ENCODE assay signal across 1 cellular context in the genomic region with DNA sequence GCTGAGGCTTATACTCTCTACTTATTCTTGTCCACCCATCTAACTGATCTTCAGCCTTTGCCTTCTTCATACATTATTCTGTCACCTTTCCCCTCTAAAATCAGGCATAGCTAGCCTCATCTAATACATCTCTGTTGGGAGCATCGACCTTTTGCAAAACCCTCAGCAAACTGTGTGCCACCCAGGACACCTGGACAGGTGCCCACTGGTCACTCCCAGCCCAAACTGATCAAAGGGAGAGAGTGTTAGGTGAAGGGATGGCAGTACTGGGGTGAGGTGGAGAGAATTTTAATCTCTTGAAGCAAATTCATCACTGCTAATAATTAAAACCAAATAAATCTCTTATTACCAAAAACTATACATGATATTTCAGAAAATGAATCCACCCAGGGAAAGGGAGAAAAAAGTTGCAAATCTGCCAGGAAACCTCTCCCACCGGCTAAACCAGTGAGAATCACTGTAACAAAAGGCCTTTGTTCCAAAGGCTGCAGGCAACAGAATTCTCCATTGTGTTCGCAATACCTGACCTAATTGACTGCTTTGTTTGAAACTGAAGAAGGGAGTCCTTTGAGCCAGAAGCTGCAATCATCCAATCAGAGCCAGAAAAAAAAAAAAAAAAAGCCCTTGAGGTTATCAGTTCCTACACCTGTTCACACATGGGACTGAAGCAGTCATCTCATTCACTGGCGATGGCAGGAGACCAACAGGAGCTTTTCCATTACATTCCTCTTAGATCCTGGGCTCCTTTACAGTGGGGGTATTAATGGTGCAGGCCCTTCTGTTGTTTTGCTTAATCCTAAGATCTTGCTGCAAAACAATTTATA.
TF ChIP-seq lines count a peak whose summit lies in the region.

No MANE protein-coding gene starts in this region.

TF ChIP-seq in H1, 55 proteins besides CTCF, POLR2A, EP300 and RAD21:
- peak; percentile 3 to 5 for TF ChIP-seq BCL11A (IDR thresholded peaks at IDR 0.05; ENCODE audit: low read depth in 2 of 2, low read length in 2 of 2)
- TF ChIP-seq MAFK (IDR thresholded peaks at IDR 0.05; ENCODE audit: low read depth, low read length): no peak
- 0 out of 2 replicates have a peak, but pooled peaks have one; percentile 33 for TF ChIP-seq POLR2AphosphoS5 (IDR thresholded peaks at IDR 0.05; ENCODE audit: low read depth, low read length)
- TF ChIP-seq CTBP2 (IDR thresholded peaks at IDR 0.05; ENCODE audit: borderline replicate concordance, insufficient read depth, insufficient read length, low read length): no peak
- peak; percentile 89 for TF ChIP-seq NANOG (IDR thresholded peaks at IDR 0.05; ENCODE audit: insufficient read depth, low read depth, low read length, poor library complexity, severe bottlenecking)
- TF ChIP-seq SIN3A (conservative IDR thresholded peaks at IDR 0.05 in 1 of 2, IDR thresholded peaks at IDR 0.05 in 1 of 2; ENCODE audit: low read depth in 1 of 2, low read length in 2 of 2): 0 out of 4 replicates have a peak, but pooled peaks of 1 of the 2 experiments have one; percentile 39
- peak; percentile 54 for TF ChIP-seq TAF7 (optimal IDR thresholded peaks at IDR 0.05; ENCODE audit: borderline replicate concordance, low read depth, low read length)
- TF ChIP-seq, protein P1, sequence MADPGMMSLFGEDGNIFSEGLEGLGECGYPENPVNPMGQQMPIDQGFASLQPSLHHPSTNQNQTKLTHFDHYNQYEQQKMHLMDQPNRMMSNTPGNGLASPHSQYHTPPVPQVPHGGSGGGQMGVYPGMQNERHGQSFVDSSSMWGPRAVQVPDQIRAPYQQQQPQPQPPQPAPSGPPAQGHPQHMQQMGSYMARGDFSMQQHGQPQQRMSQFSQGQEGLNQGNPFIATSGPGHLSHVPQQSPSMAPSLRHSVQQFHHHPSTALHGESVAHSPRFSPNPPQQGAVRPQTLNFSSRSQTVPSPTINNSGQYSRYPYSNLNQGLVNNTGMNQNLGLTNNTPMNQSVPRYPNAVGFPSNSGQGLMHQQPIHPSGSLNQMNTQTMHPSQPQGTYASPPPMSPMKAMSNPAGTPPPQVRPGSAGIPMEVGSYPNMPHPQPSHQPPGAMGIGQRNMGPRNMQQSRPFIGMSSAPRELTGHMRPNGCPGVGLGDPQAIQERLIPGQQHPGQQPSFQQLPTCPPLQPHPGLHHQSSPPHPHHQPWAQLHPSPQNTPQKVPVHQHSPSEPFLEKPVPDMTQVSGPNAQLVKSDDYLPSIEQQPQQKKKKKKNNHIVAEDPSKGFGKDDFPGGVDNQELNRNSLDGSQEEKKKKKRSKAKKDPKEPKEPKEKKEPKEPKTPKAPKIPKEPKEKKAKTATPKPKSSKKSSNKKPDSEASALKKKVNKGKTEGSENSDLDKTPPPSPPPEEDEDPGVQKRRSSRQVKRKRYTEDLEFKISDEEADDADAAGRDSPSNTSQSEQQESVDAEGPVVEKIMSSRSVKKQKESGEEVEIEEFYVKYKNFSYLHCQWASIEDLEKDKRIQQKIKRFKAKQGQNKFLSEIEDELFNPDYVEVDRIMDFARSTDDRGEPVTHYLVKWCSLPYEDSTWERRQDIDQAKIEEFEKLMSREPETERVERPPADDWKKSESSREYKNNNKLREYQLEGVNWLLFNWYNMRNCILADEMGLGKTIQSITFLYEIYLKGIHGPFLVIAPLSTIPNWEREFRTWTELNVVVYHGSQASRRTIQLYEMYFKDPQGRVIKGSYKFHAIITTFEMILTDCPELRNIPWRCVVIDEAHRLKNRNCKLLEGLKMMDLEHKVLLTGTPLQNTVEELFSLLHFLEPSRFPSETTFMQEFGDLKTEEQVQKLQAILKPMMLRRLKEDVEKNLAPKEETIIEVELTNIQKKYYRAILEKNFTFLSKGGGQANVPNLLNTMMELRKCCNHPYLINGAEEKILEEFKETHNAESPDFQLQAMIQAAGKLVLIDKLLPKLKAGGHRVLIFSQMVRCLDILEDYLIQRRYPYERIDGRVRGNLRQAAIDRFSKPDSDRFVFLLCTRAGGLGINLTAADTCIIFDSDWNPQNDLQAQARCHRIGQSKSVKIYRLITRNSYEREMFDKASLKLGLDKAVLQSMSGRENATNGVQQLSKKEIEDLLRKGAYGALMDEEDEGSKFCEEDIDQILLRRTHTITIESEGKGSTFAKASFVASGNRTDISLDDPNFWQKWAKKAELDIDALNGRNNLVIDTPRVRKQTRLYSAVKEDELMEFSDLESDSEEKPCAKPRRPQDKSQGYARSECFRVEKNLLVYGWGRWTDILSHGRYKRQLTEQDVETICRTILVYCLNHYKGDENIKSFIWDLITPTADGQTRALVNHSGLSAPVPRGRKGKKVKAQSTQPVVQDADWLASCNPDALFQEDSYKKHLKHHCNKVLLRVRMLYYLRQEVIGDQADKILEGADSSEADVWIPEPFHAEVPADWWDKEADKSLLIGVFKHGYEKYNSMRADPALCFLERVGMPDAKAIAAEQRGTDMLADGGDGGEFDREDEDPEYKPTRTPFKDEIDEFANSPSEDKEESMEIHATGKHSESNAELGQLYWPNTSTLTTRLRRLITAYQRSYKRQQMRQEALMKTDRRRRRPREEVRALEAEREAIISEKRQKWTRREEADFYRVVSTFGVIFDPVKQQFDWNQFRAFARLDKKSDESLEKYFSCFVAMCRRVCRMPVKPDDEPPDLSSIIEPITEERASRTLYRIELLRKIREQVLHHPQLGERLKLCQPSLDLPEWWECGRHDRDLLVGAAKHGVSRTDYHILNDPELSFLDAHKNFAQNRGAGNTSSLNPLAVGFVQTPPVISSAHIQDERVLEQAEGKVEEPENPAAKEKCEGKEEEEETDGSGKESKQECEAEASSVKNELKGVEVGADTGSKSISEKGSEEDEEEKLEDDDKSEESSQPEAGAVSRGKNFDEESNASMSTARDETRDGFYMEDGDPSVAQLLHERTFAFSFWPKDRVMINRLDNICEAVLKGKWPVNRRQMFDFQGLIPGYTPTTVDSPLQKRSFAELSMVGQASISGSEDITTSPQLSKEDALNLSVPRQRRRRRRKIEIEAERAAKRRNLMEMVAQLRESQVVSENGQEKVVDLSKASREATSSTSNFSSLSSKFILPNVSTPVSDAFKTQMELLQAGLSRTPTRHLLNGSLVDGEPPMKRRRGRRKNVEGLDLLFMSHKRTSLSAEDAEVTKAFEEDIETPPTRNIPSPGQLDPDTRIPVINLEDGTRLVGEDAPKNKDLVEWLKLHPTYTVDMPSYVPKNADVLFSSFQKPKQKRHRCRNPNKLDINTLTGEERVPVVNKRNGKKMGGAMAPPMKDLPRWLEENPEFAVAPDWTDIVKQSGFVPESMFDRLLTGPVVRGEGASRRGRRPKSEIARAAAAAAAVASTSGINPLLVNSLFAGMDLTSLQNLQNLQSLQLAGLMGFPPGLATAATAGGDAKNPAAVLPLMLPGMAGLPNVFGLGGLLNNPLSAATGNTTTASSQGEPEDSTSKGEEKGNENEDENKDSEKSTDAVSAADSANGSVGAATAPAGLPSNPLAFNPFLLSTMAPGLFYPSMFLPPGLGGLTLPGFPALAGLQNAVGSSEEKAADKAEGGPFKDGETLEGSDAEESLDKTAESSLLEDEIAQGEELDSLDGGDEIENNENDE (IDR thresholded peaks at IDR 0.05; ENCODE audit: insufficient replicate concordance, low read length): peak; percentile 84
- TF ChIP-seq, protein P2, sequence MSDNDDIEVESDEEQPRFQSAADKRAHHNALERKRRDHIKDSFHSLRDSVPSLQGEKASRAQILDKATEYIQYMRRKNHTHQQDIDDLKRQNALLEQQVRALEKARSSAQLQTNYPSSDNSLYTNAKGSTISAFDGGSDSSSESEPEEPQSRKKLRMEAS (IDR thresholded peaks at IDR 0.05): no peak
- TF ChIP-seq SP1 (IDR thresholded peaks at IDR 0.05; ENCODE audit: low read depth, low read length): peak; percentile 90; the same call in 1 of the 2 replicates
- TF ChIP-seq CHD2 (IDR thresholded peaks at IDR 0.05; ENCODE audit: low read length): peak; percentile 42; the same call in 1 of the 2 replicates
- TF ChIP-seq RXRA (IDR thresholded peaks at IDR 0.05; ENCODE audit: insufficient read depth, low read depth, low read length): no peak
- no peak; the same call in 1 of the 2 replicates for TF ChIP-seq TEAD4 (IDR thresholded peaks at IDR 0.05; ENCODE audit: low read depth, low read length)
- TF ChIP-seq SIX5 (IDR thresholded peaks at IDR 0.05; ENCODE audit: low read depth, low read length): 0 out of 2 replicates have a peak, but pooled peaks have one; percentile 9
- peak; percentile 52; the same call in 1 of the 2 replicates for TF ChIP-seq TBP (IDR thresholded peaks at IDR 0.05; ENCODE audit: low read depth, low read length)
- peak; percentile 96 for TF ChIP-seq TCF12 (IDR thresholded peaks at IDR 0.05; ENCODE audit: low read depth, low read length)
- TF ChIP-seq, protein P3, sequence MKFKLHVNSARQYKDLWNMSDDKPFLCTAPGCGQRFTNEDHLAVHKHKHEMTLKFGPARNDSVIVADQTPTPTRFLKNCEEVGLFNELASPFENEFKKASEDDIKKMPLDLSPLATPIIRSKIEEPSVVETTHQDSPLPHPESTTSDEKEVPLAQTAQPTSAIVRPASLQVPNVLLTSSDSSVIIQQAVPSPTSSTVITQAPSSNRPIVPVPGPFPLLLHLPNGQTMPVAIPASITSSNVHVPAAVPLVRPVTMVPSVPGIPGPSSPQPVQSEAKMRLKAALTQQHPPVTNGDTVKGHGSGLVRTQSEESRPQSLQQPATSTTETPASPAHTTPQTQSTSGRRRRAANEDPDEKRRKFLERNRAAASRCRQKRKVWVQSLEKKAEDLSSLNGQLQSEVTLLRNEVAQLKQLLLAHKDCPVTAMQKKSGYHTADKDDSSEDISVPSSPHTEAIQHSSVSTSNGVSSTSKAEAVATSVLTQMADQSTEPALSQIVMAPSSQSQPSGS (IDR thresholded peaks at IDR 0.05; ENCODE audit: low read length): peak; percentile 66; the same call in 1 of the 2 replicates
- TF ChIP-seq TAF1 (IDR thresholded peaks at IDR 0.05; ENCODE audit: low read depth, low read length): peak; percentile 64
- no peak for TF ChIP-seq JUN (IDR thresholded peaks at IDR 0.05; ENCODE audit: low read depth, low read length)
- TF ChIP-seq YY1 (IDR thresholded peaks at IDR 0.05; ENCODE audit: low read depth, low read length): peak; percentile 70; the same call in 1 of the 2 replicates
- TF ChIP-seq SIRT6 (IDR thresholded peaks at IDR 0.05; ENCODE audit: low read length): no peak
- peak; percentile 34 to 96; a peak in 3 of 4 replicates for TF ChIP-seq HDAC2 (IDR thresholded peaks at IDR 0.05; ENCODE audit: borderline replicate concordance in 1 of 2, low read depth in 2 of 2, low read length in 2 of 2)
- no peak for TF ChIP-seq ASH2L (IDR thresholded peaks at IDR 0.05; ENCODE audit: low read length)
TF ChIP-seq in H1: peak in this region for 15.
